ENCODE assay signal across 11 cellular contexts in the genomic region with DNA sequence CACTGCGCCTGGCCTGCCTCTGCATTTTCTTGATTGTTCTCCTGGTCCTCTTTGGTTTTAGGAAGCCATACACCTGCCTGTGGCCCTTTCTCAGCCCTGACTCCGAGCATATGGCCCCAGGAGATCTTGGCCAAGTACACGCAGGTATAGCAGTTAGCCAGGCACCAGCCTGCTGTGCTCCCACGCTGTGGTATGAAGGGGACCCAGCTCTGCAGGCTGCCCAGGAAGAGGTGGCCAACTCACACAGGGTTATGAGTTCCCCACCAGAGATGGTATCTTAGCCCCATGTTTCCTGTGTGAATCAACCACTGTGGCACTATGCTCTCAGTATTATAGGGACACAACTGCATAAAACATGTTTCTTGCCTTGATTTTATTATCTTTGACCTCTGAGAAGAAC. TPM values are rescaled to one million over a fixed set of nuclear protein-coding genes. Genes with fewer than 3 reads are reported as not detected.
DNase-seq lines count a peak whose midpoint lies in the region; ATAC-seq and TF ChIP-seq lines count a peak whose summit lies in the region.
"Had no signal": no experiment of that assay in that cellular context is flagged by ENCODE, and none has a peak within 500 bp of the region (broad histone marks: within the 10 kb centered on the region; RNA-seq: fewer than 3 reads in every experiment).

No MANE protein-coding gene starts in this region.

- TF ChIP-seq CTCF in natural killer cell (IDR thresholded peaks at IDR 0.05), result no peak

- peak overlapping the region; percentile 80 to 87 for H3K27ac Mint-ChIP-seq in natural killer cell
- H3K27ac Mint-ChIP-seq in stimulated activated naive B cell treated with anti-CD40 and anti-IgM and Interleukin-4, amounts not matched to agents 10 μg/mL and 1 μg/mL and 100 μg/mL, for 72 hours, result peak overlapping the region; percentile 84

- peak; percentile 91 to 98 (median 94) for ATAC-seq in natural killer cell
- no peak for ATAC-seq in stimulated activated naive B cell treated with anti-CD40 and anti-IgM and Interleukin-4, amounts not matched to agents 10 μg/mL and 1 μg/mL and 100 μg/mL, for 72 hours (replicated peaks)
- ATAC-seq in HG02571 (IDR thresholded peaks at IDR 0.05; ENCODE audit: unreplicated experiment), result no peak
- ATAC-seq: SK-N-SH treated with all-trans-retinoic acid at 6 μM for 48 hours had no signal

- no peaks in the 10 kb centered on the region for H3K27me3 Mint-ChIP-seq in natural killer cell (ENCODE audit: low read depth in 2 of 2)
- H3K27me3 Mint-ChIP-seq in stimulated activated naive B cell treated with anti-CD40 and anti-IgM and Interleukin-4, amounts not matched to agents 10 μg/mL and 1 μg/mL and 100 μg/mL, for 72 hours, result no peaks in the 10 kb centered on the region

- DNase-seq in T follicular helper cell (ENCODE audit: low read depth), result peak; percentile 13
- peak; percentile 59 for DNase-seq in activated T-cell treated with anti-CD3 and anti-CD28 coated beads, Interleukin-2, amount 50 U/mL, for 1 hour
- DNase-seq in natural killer cell, result peak; percentile 47
- DNase-seq in stimulated activated naive B cell treated with anti-CD40 and anti-IgM and Interleukin-4, amounts not matched to agents 10 μg/mL and 1 μg/mL and 100 μg/mL, for 72 hours, result no peak
- no peak for DNase-seq in GM03348 (ENCODE audit: low spot score)
- DNase-seq in mesenteric fat pad (ENCODE audit: low spot score), result no peak
- DNase-seq: caudate nucleus, mesenchymal stem cell, NCI-H2029 had no signal

- H3K9me3 Mint-ChIP-seq in natural killer cell, result no peaks in the 10 kb centered on the region
- H3K9me3 Mint-ChIP-seq in stimulated activated naive B cell treated with anti-CD40 and anti-IgM and Interleukin-4, amounts not matched to agents 10 μg/mL and 1 μg/mL and 100 μg/mL, for 72 hours, result no peaks in the 10 kb centered on the region

- H3K36me3 Mint-ChIP-seq in natural killer cell, result peaks cover 8% of the 10 kb centered on the region
- H3K36me3 Mint-ChIP-seq in stimulated activated naive B cell treated with anti-CD40 and anti-IgM and Interleukin-4, amounts not matched to agents 10 μg/mL and 1 μg/mL and 100 μg/mL, for 72 hours, result peaks cover 32 to 58% of the 10 kb centered on the region in 2 donors

- peak overlapping the region; percentile 91 for H3K4me3 Mint-ChIP-seq in natural killer cell
- H3K4me3 Mint-ChIP-seq in stimulated activated naive B cell treated with anti-CD40 and anti-IgM and Interleukin-4, amounts not matched to agents 10 μg/mL and 1 μg/mL and 100 μg/mL, for 72 hours, result peak overlapping the region in 1 of 2 donors; percentile 30

- intact Hi-C loops in natural killer cell (cut with micrococcal nuclease), result no loop called here

- H3K4me1 Mint-ChIP-seq in natural killer cell, result peaks cover 56 to 69% of the 10 kb centered on the region in 2 donors
- H3K4me1 Mint-ChIP-seq in stimulated activated naive B cell treated with anti-CD40 and anti-IgM and Interleukin-4, amounts not matched to agents 10 μg/mL and 1 μg/mL and 100 μg/mL, for 72 hours, result peaks cover 51 to 72% of the 10 kb centered on the region in 2 donors

RNA-seq across cellular contexts. Expression of gene SGSM3, which starts 31.1 kb away (rescaled TPM):
- 10 to 100 TPM; 74.4 to 93.2 (median 76.3) TPM for total RNA-seq in natural killer cell
- total RNA-seq in mesenteric fat pad, result 38.6 TPM

RNA-seq across cellular contexts. Expression of gene ADSL, which starts 55.2 kb away (rescaled TPM):
- total RNA-seq in natural killer cell, result 10 to 100 TPM; 31.3 to 49.8 (median 41.2) TPM
- 55.1 TPM for total RNA-seq in mesenteric fat pad

Comparison
In these comparisons a context has a peak if more than half of its experiments do, and no peak if none do; other contexts are left out.
1. DNase-seq: peak in T follicular helper cell (single experiment), activated T-cell treated with anti-CD3 and anti-CD28 coated beads, Interleukin-2, amount 50 U/mL, for 1 hour (single experiment) and natural killer cell (single experiment); none in stimulated activated naive B cell treated with anti-CD40 and anti-IgM and Interleukin-4, amounts not matched to agents 10 μg/mL and 1 μg/mL and 100 μg/mL, for 72 hours (single experiment), GM03348 (single experiment) and mesenteric fat pad (single experiment).
2. ATAC-seq: peak in natural killer cell (3 of 3); none in stimulated activated naive B cell treated with anti-CD40 and anti-IgM and Interleukin-4, amounts not matched to agents 10 μg/mL and 1 μg/mL and 100 μg/mL, for 72 hours (0 of 2) and HG02571 (single experiment).